Comparison of ENCODE assay signal across 29 cellular contexts in the genomic region with DNA sequence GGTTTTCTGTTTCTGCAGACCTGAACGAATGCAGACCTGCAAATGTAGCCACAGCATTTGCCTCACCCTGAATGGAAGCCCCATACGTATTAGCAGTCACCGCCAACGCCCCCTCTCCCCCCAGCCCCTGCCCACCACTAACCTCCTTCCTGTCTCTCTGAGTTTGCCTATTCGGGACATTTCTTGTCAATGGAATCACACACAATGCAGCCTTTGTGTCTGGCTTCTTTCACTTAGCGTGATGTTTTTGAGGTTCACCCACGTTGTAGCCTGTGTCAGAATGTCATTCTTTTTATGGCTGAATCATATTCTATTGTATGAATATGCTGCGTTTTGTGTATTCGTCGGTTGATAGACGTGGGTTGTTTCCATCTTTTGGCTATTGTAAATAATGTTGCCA. TPM values are rescaled to one million over a fixed set of nuclear protein-coding genes. Genes with fewer than 3 reads are reported as not detected.
"Had no signal": no experiment of that assay in that cellular context is flagged by ENCODE, and none has a peak within 500 bp of the region (broad histone marks: within the 10 kb centered on the region; RNA-seq: fewer than 3 reads in every experiment).

No MANE protein-coding gene starts in this region.

- DNase-seq: activated CD4-positive, alpha-beta memory T cell treated with anti-CD3 and anti-CD28 coated beads for 36 hours; activated CD4-positive, alpha-beta T cell treated with anti-CD3 and anti-CD28 coated beads for 36 hours; activated CD4-positive, alpha-beta T cell treated with anti-CD3 and anti-CD28 coated beads, Interleukin-2, amount 10 ng/mL, durations not matched to agents 24 days and 14 days; activated CD4-positive, CD25-positive, alpha-beta regulatory T cell; activated CD4-positive, CD25-positive, alpha-beta regulatory T cell treated with anti-CD3 and anti-CD28 coated beads, Interleukin-2, amount 50 U/mL, for 72 hours; activated CD8-positive, alpha-beta memory T cell treated with anti-CD3 and anti-CD28 coated beads, Interleukin-2, amount 10 ng/mL, durations not matched to agents 7 days and 5 days; activated CD8-positive, alpha-beta memory T cell treated with anti-CD3 and anti-CD28 coated beads, Interleukin-2, amount 50 U/mL, for 4 hours; activated CD8-positive, alpha-beta T cell treated with anti-CD3 and anti-CD28 coated beads, Interleukin-2, amount 10 ng/mL, durations not matched to agents 7 days and 5 days; activated effector memory CD4-positive, alpha-beta T cell treated with anti-CD3 and anti-CD28 coated beads, Interleukin-2, amount 50 U/mL, for 16 hours; activated naive CD4-positive, alpha-beta T cell treated with anti-CD3 and anti-CD28 coated beads for 36 hours; activated naive CD8-positive, alpha-beta T cell treated with anti-CD3 and anti-CD28 coated beads for 36 hours; activated naive CD8-positive, alpha-beta T cell treated with anti-CD3 and anti-CD28 coated beads, Interleukin-2, amount 50 U/mL, for 24 hours; activated T-cell treated with anti-CD3 and anti-CD28 coated beads, Interleukin-2, amount 50 U/mL, for 1 hour; activated T-cell treated with anti-CD3 and anti-CD28 coated beads, Interleukin-2, amount 50 U/mL, for 48 hours; adrenal gland; amygdala; aorta; body of pancreas; central memory CD4-positive, alpha-beta T cell; cerebellar nuclear complex; colonic mucosa; effector CD8-positive, alpha-beta T cell; esophagus squamous epithelium; T-helper 1 cell; T-helper 17 cell; T1000 had no signal

- ATAC-seq: activated CD4-positive, alpha-beta T cell treated with anti-CD3 and anti-CD28 coated beads for 36 hours; activated CD8-positive, alpha-beta memory T cell treated with anti-CD3 and anti-CD28 coated beads, Interleukin-2, amount 10 ng/mL, durations not matched to agents 7 days and 5 days; activated CD8-positive, alpha-beta T cell treated with anti-CD3 and anti-CD28 coated beads, Interleukin-2, amount 10 ng/mL, durations not matched to agents 7 days and 5 days; activated naive CD8-positive, alpha-beta T cell treated with anti-CD3 and anti-CD28 coated beads, Interleukin-2, amount 50 U/mL, for 24 hours; body of pancreas; T-helper 17 cell had no signal

RNA-seq across cellular contexts. Expression of gene TMEM132B, which starts 57.6 kb away (rescaled TPM):
- total RNA-seq: activated CD4-positive, alpha-beta memory T cell treated with anti-CD3 and anti-CD28 coated beads for 36 hours; activated CD4-positive, alpha-beta T cell treated with anti-CD3 and anti-CD28 coated beads for 36 hours; activated CD4-positive, alpha-beta T cell treated with anti-CD3 and anti-CD28 coated beads, Interleukin-2, amount 10 ng/mL, durations not matched to agents 24 days and 14 days; activated CD8-positive, alpha-beta memory T cell treated with anti-CD3 and anti-CD28 coated beads for 36 hours; activated CD8-positive, alpha-beta memory T cell treated with anti-CD3 and anti-CD28 coated beads, Interleukin-2, amount 10 ng/mL, durations not matched to agents 7 days and 5 days; activated CD8-positive, alpha-beta T cell treated with anti-CD3 and anti-CD28 coated beads, Interleukin-2, amount 10 ng/mL, durations not matched to agents 7 days and 5 days; activated naive CD4-positive, alpha-beta T cell treated with anti-CD3 and anti-CD28 coated beads for 36 hours; activated naive CD8-positive, alpha-beta T cell treated with anti-CD3 and anti-CD28 coated beads for 36 hours; activated T-helper 1 cell treated with anti-CD3 and anti-CD28 coated beads, Interleukin-12 subunit alpha, Interleukin-12 subunit beta, Interleukin-2, Interleukin-4 antibody, amounts not matched to agents 30 ng/mL and 10 ng/mL and 1 ng/mL, durations not matched to agents 14 hours and 24 hours and 36 hours; activated T-helper 2 cell treated with anti-CD3 and anti-CD28 coated beads, Interferon-gamma antibody, Interleukin-2, Interleukin-4, amounts not matched to agents 10 μg/mL and 5 μg/mL and 100 μg/mL, durations not matched to agents 14 hours and 24 hours and 36 hours; T-helper 17 cell had no signal
